In the genomic region with DNA sequence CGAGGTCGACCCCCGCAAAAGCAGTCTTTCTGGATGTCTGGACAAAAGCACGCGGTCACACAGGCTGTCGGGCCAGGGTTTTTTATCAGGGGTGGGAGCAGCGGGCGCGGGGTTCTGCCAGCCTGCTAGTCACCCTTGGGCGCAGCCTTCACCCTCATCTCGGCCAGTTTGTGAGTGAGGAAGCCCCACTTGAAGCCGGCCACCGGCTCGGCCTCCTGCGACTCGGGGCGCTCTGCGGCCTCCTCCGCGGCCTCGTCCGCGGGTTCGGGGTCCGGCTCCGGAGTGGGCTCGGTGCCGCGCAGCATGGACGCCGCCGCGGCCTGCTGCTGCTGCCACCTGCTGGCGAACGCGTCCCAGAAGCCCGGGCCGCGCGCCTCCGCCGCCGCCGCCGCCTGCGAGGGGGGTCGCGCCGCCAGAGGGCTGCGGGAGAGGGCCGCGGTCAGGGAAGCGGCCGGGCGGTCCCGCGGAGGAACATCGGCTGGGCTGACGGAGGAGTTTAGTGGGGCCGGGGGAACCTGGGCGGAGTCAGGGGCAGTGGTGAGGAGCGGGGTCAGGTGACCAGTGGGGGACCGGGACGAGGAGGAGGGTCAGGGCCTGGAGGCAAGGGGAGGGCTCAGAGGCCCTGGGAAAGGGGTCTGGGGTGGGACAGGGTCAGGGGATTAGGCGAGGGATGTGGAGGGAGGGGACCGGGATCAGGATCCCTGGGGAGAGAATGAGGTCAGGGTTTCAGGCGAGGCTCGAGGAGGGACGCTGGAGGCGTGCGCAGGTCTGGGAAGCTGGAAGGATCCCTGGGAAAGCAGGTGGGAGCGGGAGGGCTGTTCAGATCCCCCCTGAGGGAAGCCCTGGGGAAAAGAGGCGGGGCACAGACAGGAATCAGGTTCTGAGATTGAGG, we compare ENCODE assay signal across 8 cellular contexts. TPM values are rescaled to one million over a fixed set of nuclear protein-coding genes. Genes with fewer than 3 reads are reported as not detected.
DNase-seq lines count a peak whose midpoint lies in the region; ATAC-seq and TF ChIP-seq lines count a peak whose summit lies in the region.

No MANE protein-coding gene starts in this region.

- peaks cover 80% of the 10 kb centered on the region for H3K27me3 ChIP-seq in GM23338 (ENCODE audit: insufficient read depth)
- H3K27me3 ChIP-seq in mesenchymal stem cell (ENCODE audit: control insufficient read depth in 1 of 2, insufficient read depth in 1 of 2, low read length in 2 of 2): peaks cover 33 to 56% of the 10 kb centered on the region in 2 experiments

- no peaks in the 10 kb centered on the region for H3K79me2 ChIP-seq in GM23338 (replicated peaks; ENCODE audit: insufficient read depth)

- no peak overlapping the region for H2BK5ac ChIP-seq in mesenchymal stem cell (ENCODE audit: low read depth, low read length, poor library complexity, severe bottlenecking)

- peak overlapping the region; percentile 90 for H3K4me2 ChIP-seq in GM23338
- H3K4me2 ChIP-seq in mesenchymal stem cell (ENCODE audit: low read length, poor library complexity, severe bottlenecking): peak overlapping the region; percentile 98

- peak; percentile 44 for ATAC-seq in GM23338
- ATAC-seq in GM18868 (IDR thresholded peaks at IDR 0.05; ENCODE audit: unreplicated experiment): no peak

- DNase-seq in 8988T (peak; percentile 73), GM23338 (ENCODE audit: low spot score) (peak; percentile 86), dermis blood vessel endothelial cell (peak; percentile 61), mesenchymal stem cell (peak; percentile 24), SK-N-DZ (ENCODE audit: low spot score) (no peak)
- DNase-seq in activated CD4-positive, CD25-positive, alpha-beta regulatory T cell treated with anti-CD3 and anti-CD28 coated beads, Interleukin-2, amount 50 U/mL, for 72 hours: peak; percentile 69
- peak; percentile 71 for DNase-seq in stimulated activated CD8-positive, alpha-beta memory T cell treated with anti-CD3 and anti-CD28 coated beads, Interleukin-4, amount 100 ng/mL, for 48 hours

- H3K36me3 ChIP-seq in GM23338 (ENCODE audit: insufficient read depth) (no peaks in the 10 kb centered on the region), mesenchymal stem cell (ENCODE audit: control insufficient read depth in 1 of 2, insufficient read depth in 2 of 2, low read depth in 1 of 2, low read length in 2 of 2) (no peaks in the 10 kb centered on the region)

- H3K36me3 Mint-ChIP-seq in GM23338 (ENCODE audit: low read depth): no peaks in the 10 kb centered on the region

- H3K4me3 ChIP-seq in GM23338: peak overlapping the region; percentile 71
- H3K4me3 ChIP-seq in mesenchymal stem cell (ENCODE audit: insufficient read depth in 1 of 2, low read depth in 1 of 2, low read length in 2 of 2): peak overlapping the region; percentile 54 to 68

- H3K18ac ChIP-seq in mesenchymal stem cell (ENCODE audit: low read depth in 1 of 2, low read length in 2 of 2): peak overlapping the region; percentile 55 to 86

- H4K20me1 ChIP-seq in GM23338 (replicated peaks; ENCODE audit: insufficient read depth): no peaks in the 10 kb centered on the region

- TF ChIP-seq CTCF in GM23338 (conservative IDR thresholded peaks at IDR 0.05; ENCODE audit: low read depth in 2 of 2): peak; percentile 47 to 67

- no peaks in the 10 kb centered on the region for H3K9me3 ChIP-seq in mesenchymal stem cell (ENCODE audit: control insufficient read depth, low read length)

- H2AFZ ChIP-seq in GM23338 (peak overlapping the region; percentile 88), mesenchymal stem cell (ENCODE audit: low read depth, low read length) (peak overlapping the region; percentile 60)

- H3K4me1 ChIP-seq in GM23338 (ENCODE audit: insufficient read depth): peaks cover 35% of the 10 kb centered on the region
- peaks cover 21% of the 10 kb centered on the region for H3K4me1 ChIP-seq in mesenchymal stem cell (ENCODE audit: control insufficient read depth, insufficient read depth, low read depth, low read length)

- H3K23ac ChIP-seq in mesenchymal stem cell (ENCODE audit: low read length in 2 of 2): no peak overlapping the region

- whole genome bisulfite sequencing in mesenchymal stem cell: 16% methylated on average over 67 of the region's 73 CpGs

- H4K8ac ChIP-seq in mesenchymal stem cell (ENCODE audit: low read length): peak overlapping the region; percentile 55

- no peak overlapping the region; the same call in 1 of the 2 replicates for H3K27ac Mint-ChIP-seq in GM23338

- no peak overlapping the region for H3K27ac ChIP-seq in GM23338 (ENCODE audit: low read depth)
- H3K27ac ChIP-seq in mesenchymal stem cell (ENCODE audit: low read length, poor library complexity, severe bottlenecking): no peak overlapping the region

- peak overlapping the region; percentile 15 for H2BK120ac ChIP-seq in mesenchymal stem cell (ENCODE audit: low read depth, low read length)

- H3F3A ChIP-seq in GM23338 (replicated peaks; ENCODE audit: low read depth): peaks cover 9% of the 10 kb centered on the region; the same call in 1 of the 2 replicates

- H2BK15ac ChIP-seq in mesenchymal stem cell (ENCODE audit: low read depth, poor library complexity, severe bottlenecking): peak overlapping the region; percentile 92

- peak overlapping the region; percentile 47 to 55 for H3K4ac ChIP-seq in mesenchymal stem cell (ENCODE audit: low read depth in 1 of 2, low read length in 2 of 2)

- no peak overlapping the region for H3K14ac ChIP-seq in mesenchymal stem cell (ENCODE audit: low read length in 2 of 2)

- no peaks in the 10 kb centered on the region for H3K79me1 ChIP-seq in mesenchymal stem cell (replicated peaks; ENCODE audit: low read length, poor library complexity, severe bottlenecking)

- peaks cover 3% of the 10 kb centered on the region; the same call in 1 of the 3 replicates for H3K9me3 Mint-ChIP-seq in GM23338

- peak overlapping the region; percentile 81 for H3K4me3 Mint-ChIP-seq in GM23338

- H3K27me3 Mint-ChIP-seq in GM23338 (ENCODE audit: insufficient read depth, low read depth, poor library complexity): peaks cover 63% of the 10 kb centered on the region

- H3K9me2 ChIP-seq in GM23338 (ENCODE audit: insufficient read depth): no peaks in the 10 kb centered on the region

- H2AK5ac ChIP-seq in mesenchymal stem cell (ENCODE audit: low read length, severe bottlenecking): no peak overlapping the region

- H4K91ac ChIP-seq in mesenchymal stem cell (ENCODE audit: low read length): peak overlapping the region; percentile 9

- H3K9ac ChIP-seq in mesenchymal stem cell (ENCODE audit: low read length): peak overlapping the region; percentile 51

- peak overlapping the region in 1 of 2 experiments; percentile 75 for H2BK12ac ChIP-seq in mesenchymal stem cell (ENCODE audit: low read length in 2 of 2)

- H3K4me1 Mint-ChIP-seq in GM23338: peaks cover 35% of the 10 kb centered on the region

TF ChIP-seq in GM23338, 12 proteins besides CTCF, POLR2A, EP300 and RAD21:
- no peak for TF ChIP-seq ZNF331 (CRISPR knock-in tag; IDR thresholded peaks at IDR 0.05; ENCODE audit: low read depth)
- peak; percentile 51; the same call in 1 of the 2 replicates for TF ChIP-seq POLR2AphosphoS5 (IDR thresholded peaks at IDR 0.05; ENCODE audit: low read depth)
TF ChIP-seq in GM23338: peak in this region for 1.

RNA-seq across cellular contexts. Expression of gene C1orf232, which starts 4.5 kb away (rescaled TPM):
- not detected in 2 replicates for total RNA-seq in GM23338 (2014; rRNA removed; shearing (Covaris generic))
- not detected in 2 replicates for polyA plus RNA-seq in GM23338 (2016; fragmentation: Nextera tagmentation; extraction: Ambion mirVana)
- not detected in 2 replicates for total RNA-seq in dermis blood vessel endothelial cell
- not detected for polyA plus RNA-seq in mesenchymal stem cell (2013, experiment 1 of 2)
- polyA plus RNA-seq in mesenchymal stem cell (2013, experiment 2 of 2): not detected
- 0.44 and 1.2 TPM in 2 replicates for polyA plus RNA-seq in SK-N-DZ (2014; cell fraction: cytosol; rRNA removed)
- polyA plus RNA-seq in SK-N-DZ (2014; cell fraction: nucleus; rRNA removed): 3.0 TPM in 1 of 2 replicates, not detected in the other

RNA-seq across cellular contexts. Expression of gene FAM110D, which starts 5.4 kb away (rescaled TPM):
- 0.08 and 0.24 TPM in 2 replicates for total RNA-seq in GM23338 (2014; rRNA removed; shearing (Covaris generic))
- polyA plus RNA-seq in GM23338 (2016; fragmentation: Nextera tagmentation; extraction: Ambion mirVana): 0.39 and 0.45 TPM in 2 replicates
- total RNA-seq in dermis blood vessel endothelial cell: 11.6 and 12.9 TPM in 2 replicates
- 0.06 TPM for polyA plus RNA-seq in mesenchymal stem cell (2013, experiment 1 of 2)
- polyA plus RNA-seq in mesenchymal stem cell (2013, experiment 2 of 2): 0.05 TPM
- 0.14 and 1.4 TPM in 2 replicates for polyA plus RNA-seq in SK-N-DZ (2014; cell fraction: cytosol; rRNA removed)
- polyA plus RNA-seq in SK-N-DZ (2014; cell fraction: nucleus; rRNA removed): 0.05 and 0.58 TPM in 2 replicates

RNA-seq across cellular contexts. Expression of gene ZNF593, which starts 5.4 kb away (rescaled TPM):
- 26.2 and 32.6 TPM in 2 replicates for total RNA-seq in GM23338 (2014; rRNA removed; shearing (Covaris generic))
- 108 and 115 TPM in 2 replicates for polyA plus RNA-seq in GM23338 (2016; fragmentation: Nextera tagmentation; extraction: Ambion mirVana)
- total RNA-seq in dermis blood vessel endothelial cell: 8.0 and 25.0 TPM in 2 replicates
- 34.0 TPM for polyA plus RNA-seq in mesenchymal stem cell (2013, experiment 1 of 2)
- polyA plus RNA-seq in mesenchymal stem cell (2013, experiment 2 of 2): 34.0 TPM
- polyA plus RNA-seq in SK-N-DZ (2014; cell fraction: cytosol; rRNA removed): 22.5 and 33.3 TPM in 2 replicates
- polyA plus RNA-seq in SK-N-DZ (2014; cell fraction: nucleus; rRNA removed): 11.2 and 29.0 TPM in 2 replicates

RNA-seq across cellular contexts. Expression of gene ZNF593OS, which starts 7.3 kb away (rescaled TPM):
- total RNA-seq in GM23338 (2014; rRNA removed; shearing (Covaris generic)): not detected in 2 replicates
- polyA plus RNA-seq in GM23338 (2016; fragmentation: Nextera tagmentation; extraction: Ambion mirVana): 0.68 and 1.1 TPM in 2 replicates
- total RNA-seq in dermis blood vessel endothelial cell: not detected in 2 replicates
- polyA plus RNA-seq in mesenchymal stem cell (2013, experiment 1 of 2): not detected
- polyA plus RNA-seq in mesenchymal stem cell (2013, experiment 2 of 2): not detected
- polyA plus RNA-seq in SK-N-DZ (2014; cell fraction: cytosol; rRNA removed): not detected in 2 replicates
- polyA plus RNA-seq in SK-N-DZ (2014; cell fraction: nucleus; rRNA removed): not detected in 2 replicates

RNA-seq across cellular contexts. Expression of gene CNKSR1, which starts 13.0 kb away (rescaled TPM):
- 11.3 and 12.5 TPM in 2 replicates for total RNA-seq in GM23338 (2014; rRNA removed; shearing (Covaris generic))
- 9.7 and 9.8 TPM in 2 replicates for polyA plus RNA-seq in GM23338 (2016; fragmentation: Nextera tagmentation; extraction: Ambion mirVana)
- 0.14 TPM in 1 of 2 replicates, not detected in the other for total RNA-seq in dermis blood vessel endothelial cell
- 0.22 TPM for polyA plus RNA-seq in mesenchymal stem cell (2013, experiment 1 of 2)
- 0.14 TPM for polyA plus RNA-seq in mesenchymal stem cell (2013, experiment 2 of 2)
- 2.5 and 5.0 TPM in 2 replicates for polyA plus RNA-seq in SK-N-DZ (2014; cell fraction: cytosol; rRNA removed)
- 5.3 and 8.9 TPM in 2 replicates for polyA plus RNA-seq in SK-N-DZ (2014; cell fraction: nucleus; rRNA removed)

Comparison
In these comparisons a context has a peak if more than half of its experiments do, and no peak if none do; other contexts are left out.
1. RNA of gene FAM110D, which starts 5.4 kb away (total RNA-seq): 11.6 to 12.9 TPM in dermis blood vessel endothelial cell; 0.08 to 0.24 TPM in GM23338; every median in the first group is over 10 times any median in the second.